In the genomic region with DNA sequence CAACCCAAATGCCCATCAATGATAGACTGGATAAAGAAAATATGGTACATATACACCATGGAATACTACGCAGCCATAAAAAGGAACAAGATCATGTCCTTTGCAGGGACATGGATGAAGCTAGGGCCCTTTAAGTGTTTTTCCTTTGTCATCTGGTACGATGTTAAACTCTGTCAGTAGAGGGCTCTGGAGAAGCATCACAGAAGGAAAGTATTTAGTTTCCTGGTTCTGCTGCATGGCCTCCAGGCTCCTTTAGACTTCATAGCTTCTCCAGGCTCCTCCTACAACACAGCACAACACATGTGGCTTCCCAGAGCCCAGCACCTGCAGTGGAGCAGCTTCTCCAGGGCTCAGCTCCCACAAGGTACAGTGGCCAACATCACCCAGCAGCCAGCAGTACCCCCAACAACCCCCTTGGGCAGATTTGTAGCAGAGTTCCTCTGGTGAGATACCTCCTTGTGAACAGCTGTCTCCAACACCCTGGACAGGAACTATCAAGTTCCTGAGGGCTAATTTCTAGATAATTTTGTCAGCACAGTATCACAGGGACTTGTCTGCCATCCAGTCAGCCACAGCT, we compare ENCODE assay signal across 8 cellular contexts.
A peak's percentile ranks its signal among the peaks of the same experiment; 100 is the strongest.
DNase-seq lines count a peak whose midpoint lies in the region; ATAC-seq and TF ChIP-seq lines count a peak whose summit lies in the region.

No MANE protein-coding gene starts in this region.

- H3K4me1 Mint-ChIP-seq in activated T-helper 17 cell treated with anti-CD3 and anti-CD28 coated beads, Interleukin-2, amount 50 U/mL, for 72 hours = no peaks in the 10 kb centered on the region
- no peaks in the 10 kb centered on the region for H3K4me1 Mint-ChIP-seq in progenitor cell of endocrine pancreas (ENCODE audit: low read depth)

- no peak overlapping the region for H3K27ac Mint-ChIP-seq in activated T-helper 17 cell treated with anti-CD3 and anti-CD28 coated beads, Interleukin-2, amount 50 U/mL, for 72 hours
- no peak overlapping the region for H3K27ac Mint-ChIP-seq in progenitor cell of endocrine pancreas

- peak; percentile 57 for ATAC-seq in HG03354 (IDR thresholded peaks at IDR 0.05; ENCODE audit: poor library complexity, severe bottlenecking, unreplicated experiment)
- peak; percentile 46 for ATAC-seq in activated T-helper 17 cell treated with anti-CD3 and anti-CD28 coated beads, Interleukin-2, amount 50 U/mL, for 72 hours (replicated peaks)
- ATAC-seq in activated CD4-positive, CD25-positive, alpha-beta regulatory T cell treated with anti-CD3 and anti-CD28 coated beads, Interleukin-2, amount 50 U/mL, for 24 hours = no peak

- TF ChIP-seq CTCF in progenitor cell of endocrine pancreas (IDR thresholded peaks at IDR 0.05; ENCODE audit: unreplicated experiment) = no peak

- H3K9me3 Mint-ChIP-seq in activated T-helper 17 cell treated with anti-CD3 and anti-CD28 coated beads, Interleukin-2, amount 50 U/mL, for 72 hours = no peaks in the 10 kb centered on the region
- H3K9me3 Mint-ChIP-seq in progenitor cell of endocrine pancreas (ENCODE audit: low read depth) = no peaks in the 10 kb centered on the region

- H3K4me3 Mint-ChIP-seq in activated T-helper 17 cell treated with anti-CD3 and anti-CD28 coated beads, Interleukin-2, amount 50 U/mL, for 72 hours = no peak overlapping the region
- H3K4me3 Mint-ChIP-seq in progenitor cell of endocrine pancreas (ENCODE audit: low read depth) = no peak overlapping the region

- DNase-seq in SIG-M5 treated with dmso at 0.1 percent for 504 hours (lab: John Stamatoyannopoulos, UW; ENCODE audit: unreplicated experiment) = peak; percentile 41
- DNase-seq in SIG-M5 (lab: John Stamatoyannopoulos, UW) = no peak
- DNase-seq in lung microvascular endothelial cell (ENCODE audit: low read depth in 2 of 2) = peak; percentile 68 to 82
- no peak for DNase-seq in GF-D8 (lab: John Stamatoyannopoulos, UW)
- DNase-seq in progenitor cell of endocrine pancreas (ENCODE audit: low spot score, unreplicated experiment) = no peak

- peaks cover 10% of the 10 kb centered on the region for H3K27me3 Mint-ChIP-seq in activated T-helper 17 cell treated with anti-CD3 and anti-CD28 coated beads, Interleukin-2, amount 50 U/mL, for 72 hours
- peaks cover 17% of the 10 kb centered on the region for H3K27me3 Mint-ChIP-seq in progenitor cell of endocrine pancreas

- no peaks in the 10 kb centered on the region for H3K36me3 Mint-ChIP-seq in activated T-helper 17 cell treated with anti-CD3 and anti-CD28 coated beads, Interleukin-2, amount 50 U/mL, for 72 hours (ENCODE audit: low read depth)
- no peaks in the 10 kb centered on the region for H3K36me3 Mint-ChIP-seq in progenitor cell of endocrine pancreas (ENCODE audit: insufficient read depth)

Comparison
In these comparisons a context has a peak if more than half of its experiments do, and no peak if none do; other contexts are left out.
1. DNase-seq: peak in SIG-M5 treated with dmso at 0.1 percent for 504 hours (single experiment) and lung microvascular endothelial cell (2 of 2); none in SIG-M5 (single experiment), GF-D8 (single experiment) and progenitor cell of endocrine pancreas (single experiment).
2. ATAC-seq: peak in HG03354 (single experiment) and activated T-helper 17 cell treated with anti-CD3 and anti-CD28 coated beads, Interleukin-2, amount 50 U/mL, for 72 hours (single experiment); none in activated CD4-positive, CD25-positive, alpha-beta regulatory T cell treated with anti-CD3 and anti-CD28 coated beads, Interleukin-2, amount 50 U/mL, for 24 hours (0 of 2).